Comparison of ENCODE assay signal across 20 cellular contexts in the genomic region with DNA sequence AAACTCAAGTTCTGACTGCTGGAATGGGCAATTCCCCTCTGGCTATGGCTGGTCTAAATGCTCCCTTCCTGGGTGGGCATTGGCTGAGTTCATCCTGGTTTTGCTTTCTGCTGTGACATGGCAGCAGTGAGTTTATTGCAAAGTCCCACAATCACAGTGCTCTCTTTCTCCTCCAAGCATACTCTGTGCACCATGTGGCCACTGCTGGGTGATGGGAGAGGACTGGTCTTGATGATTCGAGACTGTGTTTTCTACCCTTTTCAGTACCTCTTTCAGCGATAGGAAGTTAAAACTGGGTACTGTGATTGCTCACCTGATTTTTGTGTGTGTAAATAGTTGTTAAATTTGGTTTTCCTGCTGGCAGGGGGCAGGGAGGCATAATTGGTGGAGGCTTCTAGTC.
"Had no signal": no experiment of that assay in that cellular context is flagged by ENCODE, and none has a peak within 500 bp of the region (broad histone marks: within the 10 kb centered on the region; RNA-seq: fewer than 3 reads in every experiment).

No MANE protein-coding gene starts in this region.

- H3K27me3 ChIP-seq: cardiac muscle cell, heart right ventricle, right lobe of liver, transverse colon, uterus had no signal

- H3K36me3 ChIP-seq: right lobe of liver, uterus had no signal

- H3K4me1 ChIP-seq: right lobe of liver, transverse colon, uterus had no signal

- H3K27ac Mint-ChIP-seq: activated CD4-positive, alpha-beta memory T cell treated with anti-CD3 and anti-CD28 coated beads, Interleukin-2, amount 10 ng/mL, durations not matched to agents 7 days and 5 days; activated CD4-positive, alpha-beta T cell treated with anti-CD3 and anti-CD28 coated beads, Interleukin-2, amount 10 ng/mL, durations not matched to agents 24 days and 14 days; activated naive CD4-positive, alpha-beta T cell treated with anti-CD3 and anti-CD28 coated beads for 36 hours; activated T-cell treated with anti-CD3 and anti-CD28 coated beads, Interleukin-2, amount 50 U/mL, for 72 hours; endodermal cell; nephron; stimulated activated memory B cell treated with anti-CD40 and anti-IgM and Interleukin-4, amounts not matched to agents 10 μg/mL and 1 μg/mL and 100 μg/mL, for 72 hours had no signal

- DNase-seq: activated CD4-positive, alpha-beta memory T cell treated with anti-CD3 and anti-CD28 coated beads, Interleukin-2, amount 10 ng/mL, durations not matched to agents 7 days and 5 days; activated CD4-positive, alpha-beta T cell treated with anti-CD3 and anti-CD28 coated beads, Interleukin-2, amount 10 ng/mL, durations not matched to agents 24 days and 14 days; activated effector memory CD4-positive, alpha-beta T cell treated with Interleukin-2 at 50 U/mL for 16 hours; activated naive CD4-positive, alpha-beta T cell treated with anti-CD3 and anti-CD28 coated beads for 36 hours; activated T-cell treated with anti-CD3 and anti-CD28 coated beads, Interleukin-2, amount 50 U/mL, for 72 hours; amygdala; cortex of kidney; endodermal cell; heart right ventricle; islet precursor cell; left cardiac atrium; nucleus accumbens; right lobe of liver; transverse colon; uterus had no signal

- H3K27ac ChIP-seq: cardiac muscle cell, heart right ventricle, right lobe of liver, skin epidermis, transverse colon, uterus had no signal

- H3K4me3 Mint-ChIP-seq: activated CD4-positive, alpha-beta memory T cell treated with anti-CD3 and anti-CD28 coated beads, Interleukin-2, amount 10 ng/mL, durations not matched to agents 7 days and 5 days; activated CD4-positive, alpha-beta T cell treated with anti-CD3 and anti-CD28 coated beads, Interleukin-2, amount 10 ng/mL, durations not matched to agents 24 days and 14 days; activated naive CD4-positive, alpha-beta T cell treated with anti-CD3 and anti-CD28 coated beads for 36 hours; activated T-cell treated with anti-CD3 and anti-CD28 coated beads, Interleukin-2, amount 50 U/mL, for 72 hours; endodermal cell; nephron; stimulated activated memory B cell treated with anti-CD40 and anti-IgM and Interleukin-4, amounts not matched to agents 10 μg/mL and 1 μg/mL and 100 μg/mL, for 72 hours had no signal

- H3K9me3 Mint-ChIP-seq: activated CD4-positive, alpha-beta T cell treated with anti-CD3 and anti-CD28 coated beads, Interleukin-2, amount 10 ng/mL, durations not matched to agents 24 days and 14 days had no signal

- ATAC-seq: activated CD4-positive, CD25-positive, alpha-beta regulatory T cell treated with anti-CD3 and anti-CD28 coated beads, Interleukin-2, amount 50 U/mL, for 24 hours; activated T-cell treated with anti-CD3 and anti-CD28 coated beads, Interleukin-2, amount 50 U/mL, for 72 hours; heart right ventricle; left cardiac atrium; right lobe of liver; stimulated activated memory B cell treated with anti-CD40 and anti-IgM and Interleukin-4, amounts not matched to agents 10 μg/mL and 1 μg/mL and 100 μg/mL, for 72 hours had no signal

- H3K9me3 ChIP-seq: heart right ventricle, right lobe of liver, transverse colon had no signal

- H3K27me3 Mint-ChIP-seq: activated CD4-positive, alpha-beta memory T cell treated with anti-CD3 and anti-CD28 coated beads, Interleukin-2, amount 10 ng/mL, durations not matched to agents 7 days and 5 days; activated CD4-positive, alpha-beta T cell treated with anti-CD3 and anti-CD28 coated beads, Interleukin-2, amount 10 ng/mL, durations not matched to agents 24 days and 14 days; stimulated activated memory B cell treated with anti-CD40 and anti-IgM and Interleukin-4, amounts not matched to agents 10 μg/mL and 1 μg/mL and 100 μg/mL, for 72 hours had no signal

- H3K4me1 Mint-ChIP-seq: nephron; stimulated activated memory B cell treated with anti-CD40 and anti-IgM and Interleukin-4, amounts not matched to agents 10 μg/mL and 1 μg/mL and 100 μg/mL, for 72 hours had no signal

- H3K4me3 ChIP-seq: cardiac muscle cell, heart right ventricle, right lobe of liver, skin epidermis, transverse colon, uterus had no signal
